18 cellular contexts compared by ENCODE assay signal in the genomic region with DNA sequence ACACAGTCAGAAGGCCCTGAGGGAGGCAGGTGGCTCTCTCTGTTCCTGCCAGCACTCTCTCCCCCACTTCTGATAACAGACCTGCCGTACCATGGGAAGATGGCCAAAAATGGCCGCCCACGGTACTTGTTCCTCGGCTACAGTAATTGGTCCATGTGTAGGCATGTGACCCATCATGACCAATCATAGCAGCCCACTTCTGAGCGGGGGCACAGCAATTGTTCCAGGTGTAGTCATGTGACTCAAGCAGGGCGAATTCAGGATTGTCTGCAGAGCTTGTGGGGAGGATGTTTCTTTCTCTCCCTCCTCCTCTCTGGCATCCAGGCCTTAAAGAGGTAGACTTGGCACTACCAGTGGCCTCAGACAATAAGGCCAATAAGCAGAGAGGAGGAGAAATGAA.
A peak's percentile ranks its signal among the peaks of the same experiment; 100 is the strongest.
DNase-seq lines count a peak whose midpoint lies in the region; ATAC-seq and TF ChIP-seq lines count a peak whose summit lies in the region.
"Had no signal": no experiment of that assay in that cellular context is flagged by ENCODE, and none has a peak within 500 bp of the region (broad histone marks: within the 10 kb centered on the region; RNA-seq: fewer than 3 reads in every experiment).

No MANE protein-coding gene starts in this region.

- no peak overlapping the region for H3K4me3 ChIP-seq in RWPE2 (ENCODE audit: severe bottlenecking)
- no peak overlapping the region for H3K4me3 ChIP-seq in HAP-1
- H3K4me3 ChIP-seq: thoracic aorta had no signal

- H3K27me3 ChIP-seq in RWPE2 (ENCODE audit: insufficient read depth, poor library complexity, severe bottlenecking) (no peaks in the 10 kb centered on the region), HAP-1 (ENCODE audit: low read depth) (no peaks in the 10 kb centered on the region)

- TF ChIP-seq CTCF in RWPE2 (IDR thresholded peaks at IDR 0.05; ENCODE audit: poor library complexity, severe bottlenecking), result no peak

- H3K9me3 ChIP-seq in RWPE2 (ENCODE audit: severe bottlenecking), result no peaks in the 10 kb centered on the region
- no peaks in the 10 kb centered on the region for H3K9me3 ChIP-seq in HAP-1
- H3K9me3 ChIP-seq: thoracic aorta had no signal

- H3K27ac ChIP-seq in RWPE2 (ENCODE audit: poor library complexity, severe bottlenecking), result no peak overlapping the region
- H3K27ac ChIP-seq: thoracic aorta had no signal

- H3K4me1 ChIP-seq in RWPE2 (ENCODE audit: insufficient read depth, poor library complexity, severe bottlenecking) (peaks cover 4% of the 10 kb centered on the region), HAP-1 (peaks cover 4% of the 10 kb centered on the region)

- H3K36me3 ChIP-seq in RWPE2 (ENCODE audit: low read depth) (peaks cover 15% of the 10 kb centered on the region; the same call in 1 of the 2 replicates), HAP-1 (replicated peaks) (no peaks in the 10 kb centered on the region)
- H3K36me3 ChIP-seq: thoracic aorta had no signal

- peak; percentile 4 for DNase-seq in NCI-H1105 treated with DMSO at 0.1 percent for 48 hours (lab: John Stamatoyannopoulos, UW)
- no peak for DNase-seq in NCI-H1105 (lab: John Stamatoyannopoulos, UW)
- no peak for DNase-seq in RWPE2 (ENCODE audit: low spot score)
- DNase-seq in iPS-NIHi11 (ENCODE audit: low spot score), result peak; percentile 36
- no peak for DNase-seq in UCSD-AML1 (lab: John Stamatoyannopoulos, UW; ENCODE audit: unreplicated experiment)
- no peak for DNase-seq in AG20443 (ENCODE audit: low spot score)
- no peak for DNase-seq in HAP-1 (ENCODE audit: low spot score in 2 of 2)
- DNase-seq: activated CD4-positive, alpha-beta memory T cell treated with anti-CD3 and anti-CD28 coated beads for 36 hours; activated T-cell treated with anti-CD3 and anti-CD28 coated beads, Interleukin-2, amount 50 U/mL, for 48 hours; CD4-positive, CD25-positive, alpha-beta regulatory T cell; effector memory CD8-positive, alpha-beta T cell; GOT3; NCI-H510A; right cardiac atrium; stimulated activated CD4-positive, alpha-beta T cell treated with anti-CD3 and anti-CD28 coated beads, Interleukin-1b, Interleukin-23, amount 100 ng/mL, for 48 hours had no signal

- in situ Hi-C loops in HAP-1 (cut with MboI; ENCODE audit: low sequenced_read_pairs), result no loop called here

- ATAC-seq in RWPE2 (ENCODE audit: low read depth), result peak; percentile 21; the same call in 1 of the 3 replicates
- ATAC-seq in HG02852 (IDR thresholded peaks at IDR 0.05; ENCODE audit: unreplicated experiment), result no peak
- ATAC-seq: effector memory CD8-positive, alpha-beta T cell; natural killer cell treated with Interleukin-12 subunit alpha and Interleukin-12 subunit beta and Interleukin-15 and Interleukin-18, amount 100 ng/mL, for 72 hours had no signal

Comparison
In these comparisons a context has a peak if more than half of its experiments do, and no peak if none do; other contexts are left out.
1. DNase-seq: peak in NCI-H1105 treated with DMSO at 0.1 percent for 48 hours (single experiment) and iPS-NIHi11 (single experiment); none in NCI-H1105 (single experiment), RWPE2 (single experiment), UCSD-AML1 (single experiment), AG20443 (single experiment) and HAP-1 (0 of 2).